Comparison of ENCODE assay signal across 8 cellular contexts in genomic region chr1:28775121-28775942, GRCh38. TPM values are rescaled to one million over a fixed set of nuclear protein-coding genes. Genes with fewer than 3 reads are reported as not detected.
DNase-seq lines count a peak whose midpoint lies in the region; ATAC-seq and TF ChIP-seq lines count a peak whose summit lies in the region.

No MANE protein-coding gene starts in this region.

- no peak for ATAC-seq in HG03135 (IDR thresholded peaks at IDR 0.05; ENCODE audit: unreplicated experiment)

- DNase-seq in GM13977 (ENCODE audit: low spot score) (peak; percentile 80), NCI-H69 (lab: John Stamatoyannopoulos, UW) (peak; percentile 79), fibroblast of the aortic adventitia (ENCODE audit: low read depth) (peak; percentile 59), occipital lobe (lab: John Stamatoyannopoulos, UW) (peak; percentile 33), stromal cell of bone marrow (ENCODE audit: low read depth) (peak; percentile 60), NCI-H524 (lab: John Stamatoyannopoulos, UW) (no peak)
- peak; percentile 42 for DNase-seq in activated T-helper 9 cell treated with anti-CD3 and anti-CD28 coated beads, Interleukin-2, amount 50 U/mL, for 16 hours (ENCODE audit: low read depth)

- in situ Hi-C loops in GM13977 (cut with MboI; ENCODE audit: low pct_unique_long_range_greater_than_20kb, low sequenced_read_pairs, unreplicated experiment) = no loop called here

- peak overlapping the region; percentile 58 for H3K4me3 ChIP-seq in fibroblast of the aortic adventitia (ENCODE audit: low read depth, low read length)

- TF ChIP-seq CTCF in GM13977 (IDR thresholded peaks at IDR 0.05; ENCODE audit: extremely low read depth, insufficient read depth, missing control alignments) (no peak), fibroblast of the aortic adventitia (IDR thresholded peaks at IDR 0.05; ENCODE audit: insufficient read depth, low read length) (no peak)

RNA-seq across cellular contexts. Expression of gene OPRD1, which starts 36.6 kb away (rescaled TPM):
- not detected in 2 replicates for total RNA-seq in fibroblast of the aortic adventitia (ENCODE audit: low replicate concordance)
- total RNA-seq in occipital lobe = 0.31 TPM

RNA-seq across cellular contexts. Expression of gene YTHDF2, which starts 38.6 kb away (rescaled TPM):
- total RNA-seq in fibroblast of the aortic adventitia (ENCODE audit: low replicate concordance) (36.9 and 64.2 TPM in 2 replicates), occipital lobe (78.8 TPM)

Comparison
In these comparisons a context has a peak if more than half of its experiments do, and no peak if none do; other contexts are left out.
1. DNase-seq: peak in GM13977 (single experiment), NCI-H69 (single experiment), activated T-helper 9 cell treated with anti-CD3 and anti-CD28 coated beads, Interleukin-2, amount 50 U/mL, for 16 hours (single experiment), fibroblast of the aortic adventitia (single experiment), occipital lobe (single experiment) and stromal cell of bone marrow (single experiment); none in NCI-H524 (0 of 2).